ENCODE assay signal across 8 cellular contexts in genomic region chr5:174045470-174046025, GRCh38. TPM values are rescaled to one million over a fixed set of nuclear protein-coding genes. Genes with fewer than 3 reads are reported as not detected.
DNase-seq lines count a peak whose midpoint lies in the region; ATAC-seq and TF ChIP-seq lines count a peak whose summit lies in the region.

Gene NSG2 (plus strand): TSS chr5:174045706. CDS start chr5:174046756, 1,050 bp downstream.

- peak; percentile 87 for DNase-seq in A673 (ENCODE audit: low spot score)
- DNase-seq in GM13976 (ENCODE audit: low spot score) = peak; percentile 73
- DNase-seq in NCI-H146 treated with DMSO at 0.1 percent for 48 hours (lab: John Stamatoyannopoulos, UW; ENCODE audit: unreplicated experiment) = peak; percentile 33
- peak; percentile 98 for DNase-seq in endodermal cell
- peak; percentile 85 for DNase-seq in lung microvascular endothelial cell (ENCODE audit: low read depth in 2 of 2)
- peak; percentile 64 for DNase-seq in transverse colon

- no peak within 1 kb of the TSS for H3K27ac Mint-ChIP-seq in endodermal cell

- no peaks in the 10 kb centered on the region for H3K4me1 ChIP-seq in A673 (ENCODE audit: insufficient read depth, low read length, poor library complexity, severe bottlenecking)
- H3K4me1 ChIP-seq in endodermal cell (ENCODE audit: control insufficient read depth, insufficient read depth, low read length) = no peaks in the 10 kb centered on the region
- H3K4me1 ChIP-seq in transverse colon = no peaks in the 10 kb centered on the region

- H3K27ac ChIP-seq in A673 (ENCODE audit: low read depth, low read length, poor library complexity, severe bottlenecking) (no peak within 1 kb of the TSS), endodermal cell (ENCODE audit: low read depth, low read length) (no peak within 1 kb of the TSS), transverse colon (no peak within 1 kb of the TSS)

- CTCF ChIA-PET in A673 (lab: Charles Lee) = interaction anchor here (0.5 to 1.4 kb wide), 4 partner anchors 266 to 605 kb away, joined by 3 to 28 read pairs (median 6); no protein-coding TSS in a partner anchor

- in situ Hi-C loops in GM13976 (cut with MboI; ENCODE audit: low sequenced_read_pairs, unreplicated experiment) = loop anchor here (10.0 kb wide), 1 partner anchor 259 kb away; no protein-coding TSS in a partner anchor
- in situ Hi-C loops in transverse colon (cut with MboI; ENCODE audit: low pct_ligation_motif_present in 1 of 4, low pct_unique_long_range_greater_than_20kb in 1 of 4, low sequenced_read_pairs in 3 of 4) = loop anchor here (10.0 to 25.0 kb wide), 2 partner anchors 267 to 269 kb away; no protein-coding TSS in a partner anchor

- TF ChIP-seq POLR2A in transverse colon (IDR thresholded peaks at IDR 0.05) = no peak

- intact Hi-C loops in A673 (cut with micrococcal nuclease; ENCODE audit: unreplicated experiment) (loop anchor here (1.0 kb wide), 1 partner anchor 267 kb away; no protein-coding TSS in a partner anchor), transverse colon (cut with DNase I; ENCODE audit: low total_unique reads) (no loop called here)

- H3K27me3 ChIP-seq in A673 (replicated peaks; ENCODE audit: insufficient read depth, low read depth, low read length, poor library complexity) (peaks cover 3% of the 10 kb centered on the region), endodermal cell (ENCODE audit: control insufficient read depth, insufficient read depth, low read length, poor library complexity, severe bottlenecking) (peaks cover 7% of the 10 kb centered on the region), transverse colon (no peaks in the 10 kb centered on the region)

- H3K9me3 Mint-ChIP-seq in endodermal cell = no peaks in the 10 kb centered on the region

- peak; percentile 62 for TF ChIP-seq CTCF in A673 (conservative IDR thresholded peaks at IDR 0.05; ENCODE audit: low read depth, low read length)
- peak; percentile 74 for TF ChIP-seq CTCF in GM13976 (IDR thresholded peaks at IDR 0.05; ENCODE audit: borderline replicate concordance, control extremely low read depth, extremely low read depth, insufficient read depth, missing control alignments)
- peak; percentile 94 for TF ChIP-seq CTCF in endodermal cell (conservative IDR thresholded peaks at IDR 0.05)
- peak in 4 of 5 experiments; percentile 24 to 40 (median 34) for TF ChIP-seq CTCF in transverse colon (IDR thresholded peaks at IDR 0.05)

- 0 to 4% methylated on average over 7 to 17 of the region's 17 CpGs for WGBS in endodermal cell (ENCODE audit: insufficient coverage in 1 of 2, insufficient read length in 1 of 2), 2 experiments
- WGBS in transverse colon (ENCODE audit: low coverage in 1 of 2), 2 donors = 4 to 6% methylated on average over 9 to 17 of the region's 17 CpGs

- no peaks in the 10 kb centered on the region for H3K9me3 ChIP-seq in A673 (ENCODE audit: low read depth, low read length, poor library complexity, severe bottlenecking)
- H3K9me3 ChIP-seq in endodermal cell (ENCODE audit: control insufficient read depth, low read length) = no peaks in the 10 kb centered on the region
- H3K9me3 ChIP-seq in transverse colon = no peaks in the 10 kb centered on the region

- POLR2A ChIA-PET in A673 (lab: Charles Lee; ENCODE audit: low non-redundant PET) = no interaction called here

- ATAC-seq in HG02885 (IDR thresholded peaks at IDR 0.05; ENCODE audit: poor library complexity, unreplicated experiment) = peak; percentile 79
- peak; percentile 100 for ATAC-seq in SK-N-SH treated with all-trans-retinoic acid at 6 μM for 48 hours

- BruUV-seq in A673 (replicated peaks; lab: Mats Ljungman, UMichigan) = no TSS peak

- no peak within 1 kb of the TSS for H3K4me3 ChIP-seq in A673 (ENCODE audit: low read depth, low read length, poor library complexity, severe bottlenecking)
- H3K4me3 ChIP-seq in endodermal cell (ENCODE audit: low read length) = no peak within 1 kb of the TSS
- no peak within 1 kb of the TSS for H3K4me3 ChIP-seq in transverse colon

- H3K36me3 ChIP-seq in A673 (ENCODE audit: insufficient read depth, low read length, poor library complexity, severe bottlenecking) = no peaks in the 10 kb centered on the region
- H3K36me3 ChIP-seq in endodermal cell (ENCODE audit: control insufficient read depth, insufficient read depth, low read length) = no peaks in the 10 kb centered on the region
- H3K36me3 ChIP-seq in transverse colon = no peaks in the 10 kb centered on the region

- no peaks in the 10 kb centered on the region for H3K4me1 Mint-ChIP-seq in endodermal cell

- TF ChIP-seq EP300 in transverse colon (IDR thresholded peaks at IDR 0.05; ENCODE audit: low read depth) = no peak

- H3K9ac ChIP-seq in endodermal cell (ENCODE audit: extremely low read depth, low read length, poor library complexity, severe bottlenecking) = no peak within 1 kb of the TSS

- H3K27me3 Mint-ChIP-seq in endodermal cell (ENCODE audit: insufficient read depth) = peaks cover 22% of the 10 kb centered on the region

- no peak within 1 kb of the TSS for H3K4me3 Mint-ChIP-seq in endodermal cell

- no peaks in the 10 kb centered on the region for H3K36me3 Mint-ChIP-seq in endodermal cell (ENCODE audit: low read depth)

TF ChIP-seq in SK-N-SH treated with all-trans-retinoic acid at 6 μM for 48 hours, 23 proteins besides CTCF, POLR2A, EP300 and RAD21:
- peak; percentile 32; the same call in 1 of the 2 replicates for TF ChIP-seq TCF4 (CRISPR knock-in tag; IDR thresholded peaks at IDR 0.05; ENCODE audit: borderline replicate concordance)
- TF ChIP-seq POU6F1 (CRISPR knock-in tag; IDR thresholded peaks at IDR 0.05; ENCODE audit: borderline replicate concordance, low read depth) = 0 out of 2 replicates have a peak, but pooled peaks have one; percentile 40
- peak; percentile 58; the same call in 1 of the 2 replicates for TF ChIP-seq ZFP3 (CRISPR knock-in tag; IDR thresholded peaks at IDR 0.05)
- TF ChIP-seq TSHZ2 (CRISPR knock-in tag; IDR thresholded peaks at IDR 0.05) = peak; percentile 87
- 0 out of 2 replicates have a peak, but pooled peaks have one; percentile 28 for TF ChIP-seq ISL1 (CRISPR knock-in tag; IDR thresholded peaks at IDR 0.05)
- no peak for TF ChIP-seq TOX (CRISPR knock-in tag; IDR thresholded peaks at IDR 0.05; ENCODE audit: borderline replicate concordance)
- peak; percentile 74; the same call in 1 of the 2 replicates for TF ChIP-seq CSDC2 (CRISPR knock-in tag; IDR thresholded peaks at IDR 0.05)
- TF ChIP-seq ARNTL (CRISPR knock-in tag; IDR thresholded peaks at IDR 0.05; ENCODE audit: borderline replicate concordance, low read depth) = no peak
- TF ChIP-seq SNAI2 (CRISPR knock-in tag; IDR thresholded peaks at IDR 0.05) = peak; percentile 82; the same call in 1 of the 2 replicates
- TF ChIP-seq PPARA (CRISPR knock-in tag; IDR thresholded peaks at IDR 0.05; ENCODE audit: borderline replicate concordance) = no peak

RNA-seq across cellular contexts. Expression of gene NSG2, which starts in this region (rescaled TPM):
- total RNA-seq in A673 (2021) = 0.37 and 0.60 TPM in 2 replicates
- not detected for total RNA-seq in endodermal cell
- polyA plus RNA-seq in endodermal cell (2013, experiment 1 of 2) = 22.3 TPM
- polyA plus RNA-seq in endodermal cell (2013, experiment 2 of 2) = 17.8 TPM
- not detected in 2 replicates for total RNA-seq in lung microvascular endothelial cell
- total RNA-seq in transverse colon = 1 to 10 TPM in 2 of 4 donors, not detected in 2; 1.4 to 4.0 TPM

Comparison
In these comparisons a context has a peak if more than half of its experiments do, and no peak if none do; other contexts are left out.
1. Peak in DNase-seq in A673; RNA of the gene not detected or under 1 TPM.
2. Peak in DNase-seq in lung microvascular endothelial cell; RNA of the gene not detected or under 1 TPM.
3. DNase-seq: peak in every context shown above with its lines; median percentile 98 in endodermal cell; 87 in A673; 85 in lung microvascular endothelial cell; 73 in GM13976; 64 in transverse colon; 33 in NCI-H146 treated with DMSO at 0.1 percent for 48 hours.
4. CTCF ChIP-seq: peak in every context shown above with its lines; median percentile 94 in endodermal cell; 74 in GM13976; 62 in A673; 34 in transverse colon.